ENCODE assay signal across 8 cellular contexts in the genomic region with DNA sequence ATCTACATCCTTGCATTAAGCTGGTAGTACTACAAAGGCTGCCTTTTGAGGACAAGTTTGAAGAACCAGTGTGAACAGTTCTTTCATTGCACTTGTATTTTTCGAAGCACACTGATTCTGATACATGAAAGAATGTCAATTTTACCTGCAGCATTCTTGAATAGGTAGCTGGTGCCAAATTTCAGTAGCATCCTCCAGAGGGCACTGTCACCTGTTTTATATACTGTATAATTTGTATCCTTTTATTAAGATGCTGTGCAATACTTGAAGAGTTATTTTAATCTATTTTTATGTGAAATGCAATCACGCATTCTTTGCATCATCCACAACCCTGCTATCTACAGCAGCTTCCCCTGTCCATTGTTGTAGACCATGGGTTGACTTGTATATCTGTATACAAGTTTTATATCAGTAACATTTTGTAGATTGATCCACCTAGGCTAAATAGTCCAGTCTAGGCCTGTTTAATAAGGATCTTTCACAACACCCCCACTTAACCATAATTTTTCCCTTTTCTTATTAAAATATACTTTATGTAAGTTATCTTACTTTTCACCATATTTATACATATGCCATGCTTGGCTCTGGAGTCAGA.
A peak's percentile ranks its signal among the peaks of the same experiment; 100 is the strongest.
DNase-seq lines count a peak whose midpoint lies in the region; ATAC-seq and TF ChIP-seq lines count a peak whose summit lies in the region.

No MANE protein-coding gene starts in this region.

- H3K9me3 Mint-ChIP-seq in progenitor cell of endocrine pancreas (ENCODE audit: low read depth): no peaks in the 10 kb centered on the region
- H3K9me3 Mint-ChIP-seq in activated naive CD8-positive, alpha-beta T cell treated with anti-CD3 and anti-CD28 coated beads, Interleukin-2, amount 50 U/mL, for 24 hours: peaks cover 4% of the 10 kb centered on the region

- peaks cover 10% of the 10 kb centered on the region for H3K27me3 Mint-ChIP-seq in progenitor cell of endocrine pancreas
- no peaks in the 10 kb centered on the region for H3K27me3 Mint-ChIP-seq in activated naive CD8-positive, alpha-beta T cell treated with anti-CD3 and anti-CD28 coated beads, Interleukin-2, amount 50 U/mL, for 24 hours

- H3K4me1 Mint-ChIP-seq in progenitor cell of endocrine pancreas (ENCODE audit: low read depth): peaks cover 40% of the 10 kb centered on the region
- no peaks in the 10 kb centered on the region for H3K4me1 Mint-ChIP-seq in activated naive CD8-positive, alpha-beta T cell treated with anti-CD3 and anti-CD28 coated beads, Interleukin-2, amount 50 U/mL, for 24 hours

- no peak overlapping the region for H3K4me3 ChIP-seq in epithelial cell of esophagus (ENCODE audit: low read length)

- H3K27ac Mint-ChIP-seq in progenitor cell of endocrine pancreas: no peak overlapping the region
- no peak overlapping the region for H3K27ac Mint-ChIP-seq in activated naive CD8-positive, alpha-beta T cell treated with anti-CD3 and anti-CD28 coated beads, Interleukin-2, amount 50 U/mL, for 24 hours

- peak; percentile 72 for TF ChIP-seq CTCF in epithelial cell of esophagus (IDR thresholded peaks at IDR 0.05; ENCODE audit: insufficient read depth, low read depth, low read length, missing control alignments)
- peak; percentile 63 for TF ChIP-seq CTCF in progenitor cell of endocrine pancreas (IDR thresholded peaks at IDR 0.05; ENCODE audit: unreplicated experiment)

- DNase-seq in DMS153 (lab: John Stamatoyannopoulos, UW) (peak; percentile 6), DMS153 treated with DMSO at 0.1 percent for 48 hours (lab: John Stamatoyannopoulos, UW; ENCODE audit: unreplicated experiment) (no peak), NCI-H460 (ENCODE audit: extremely low read depth, low read depth) (peak; percentile 1), epithelial cell of esophagus (ENCODE audit: low read depth) (peak; percentile 69), progenitor cell of endocrine pancreas (ENCODE audit: low spot score, unreplicated experiment) (no peak)
- DNase-seq in activated naive CD8-positive, alpha-beta T cell treated with anti-CD3 and anti-CD28 coated beads, Interleukin-2, amount 50 U/mL, for 24 hours: no peak
- DNase-seq in activated naive CD4-positive, alpha-beta T cell treated with Interleukin-2 at 50 U/mL for 16 hours: no peak

- no peak overlapping the region for H3K4me3 Mint-ChIP-seq in progenitor cell of endocrine pancreas (ENCODE audit: low read depth)
- no peak overlapping the region for H3K4me3 Mint-ChIP-seq in activated naive CD8-positive, alpha-beta T cell treated with anti-CD3 and anti-CD28 coated beads, Interleukin-2, amount 50 U/mL, for 24 hours

- H3K36me3 Mint-ChIP-seq in progenitor cell of endocrine pancreas (ENCODE audit: insufficient read depth): no peaks in the 10 kb centered on the region
- H3K36me3 Mint-ChIP-seq in activated naive CD8-positive, alpha-beta T cell treated with anti-CD3 and anti-CD28 coated beads, Interleukin-2, amount 50 U/mL, for 24 hours (ENCODE audit: low read depth): no peaks in the 10 kb centered on the region

- ATAC-seq in activated naive CD8-positive, alpha-beta T cell treated with anti-CD3 and anti-CD28 coated beads, Interleukin-2, amount 50 U/mL, for 24 hours: no peak
- no peak for ATAC-seq in HG03432 (IDR thresholded peaks at IDR 0.05; ENCODE audit: unreplicated experiment)

Comparison
In these comparisons a context has a peak if more than half of its experiments do, and no peak if none do; other contexts are left out.
1. DNase-seq: peak in DMS153 (single experiment), NCI-H460 (single experiment) and epithelial cell of esophagus (single experiment); none in DMS153 treated with DMSO at 0.1 percent for 48 hours (single experiment), progenitor cell of endocrine pancreas (single experiment), activated naive CD8-positive, alpha-beta T cell treated with anti-CD3 and anti-CD28 coated beads, Interleukin-2, amount 50 U/mL, for 24 hours (single experiment) and activated naive CD4-positive, alpha-beta T cell treated with Interleukin-2 at 50 U/mL for 16 hours (single experiment).